ENCODE assay signal across 8 cellular contexts in the genomic region with DNA sequence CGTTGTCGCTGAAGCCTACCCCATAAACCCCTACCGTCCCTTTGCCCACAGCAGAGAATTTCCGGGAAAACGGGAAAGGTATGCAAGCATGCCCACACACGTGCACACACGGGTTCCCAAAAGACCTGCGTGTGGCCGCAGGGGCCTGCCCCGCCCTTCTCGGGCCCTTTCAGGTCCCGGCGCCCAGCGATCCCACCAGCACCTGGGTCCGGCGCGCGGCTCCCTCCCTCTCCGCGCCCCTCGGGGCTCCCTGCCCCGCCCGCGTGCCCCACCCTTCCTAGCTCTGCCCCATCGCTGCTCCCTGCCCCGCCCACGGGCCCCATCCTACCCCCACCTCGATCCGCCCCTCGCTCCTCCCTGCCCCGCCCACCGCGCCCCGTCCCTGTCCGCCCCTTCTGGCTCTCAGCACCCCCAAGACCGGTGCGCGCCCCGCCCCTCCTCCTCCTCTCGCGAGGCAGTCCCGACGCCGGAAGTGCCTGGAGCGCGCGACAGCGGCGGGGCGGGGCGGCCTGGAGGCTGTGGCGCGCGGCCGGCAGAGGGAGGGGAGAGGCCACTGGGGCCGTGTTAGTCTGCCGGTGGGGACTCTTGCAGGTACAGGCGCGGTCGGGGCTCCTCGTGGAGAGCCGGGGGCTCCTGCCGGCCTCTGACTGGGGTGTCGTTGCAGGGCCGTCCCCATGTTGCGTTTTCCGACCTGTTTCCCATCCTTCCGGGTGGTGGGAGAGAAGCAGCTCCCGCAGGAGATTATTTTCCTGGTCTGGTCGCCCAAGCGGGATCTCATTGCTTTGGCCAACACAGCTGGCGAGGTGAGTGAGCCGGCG. TPM values are rescaled to one million over a fixed set of nuclear protein-coding genes. Genes with fewer than 3 reads are reported as not detected.
DNase-seq lines count a peak whose midpoint lies in the region; ATAC-seq and TF ChIP-seq lines count a peak whose summit lies in the region.

A gene with protein sequence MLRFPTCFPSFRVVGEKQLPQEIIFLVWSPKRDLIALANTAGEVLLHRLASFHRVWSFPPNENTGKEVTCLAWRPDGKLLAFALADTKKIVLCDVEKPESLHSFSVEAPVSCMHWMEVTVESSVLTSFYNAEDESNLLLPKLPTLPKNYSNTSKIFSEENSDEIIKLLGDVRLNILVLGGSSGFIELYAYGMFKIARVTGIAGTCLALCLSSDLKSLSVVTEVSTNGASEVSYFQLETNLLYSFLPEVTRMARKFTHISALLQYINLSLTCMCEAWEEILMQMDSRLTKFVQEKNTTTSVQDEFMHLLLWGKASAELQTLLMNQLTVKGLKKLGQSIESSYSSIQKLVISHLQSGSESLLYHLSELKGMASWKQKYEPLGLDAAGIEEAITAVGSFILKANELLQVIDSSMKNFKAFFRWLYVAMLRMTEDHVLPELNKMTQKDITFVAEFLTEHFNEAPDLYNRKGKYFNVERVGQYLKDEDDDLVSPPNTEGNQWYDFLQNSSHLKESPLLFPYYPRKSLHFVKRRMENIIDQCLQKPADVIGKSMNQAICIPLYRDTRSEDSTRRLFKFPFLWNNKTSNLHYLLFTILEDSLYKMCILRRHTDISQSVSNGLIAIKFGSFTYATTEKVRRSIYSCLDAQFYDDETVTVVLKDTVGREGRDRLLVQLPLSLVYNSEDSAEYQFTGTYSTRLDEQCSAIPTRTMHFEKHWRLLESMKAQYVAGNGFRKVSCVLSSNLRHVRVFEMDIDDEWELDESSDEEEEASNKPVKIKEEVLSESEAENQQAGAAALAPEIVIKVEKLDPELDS (plus strand): TSS at position 510 of the 818 bp plus-strand sequence. CDS start 165 bp downstream, at position 675.

- H3K27me3 Mint-ChIP-seq in activated T-helper 17 cell treated with anti-CD3 and anti-CD28 coated beads, Interleukin-2, amount 50 U/mL, for 72 hours = no peaks in the 10 kb centered on the region
- no peaks in the 10 kb centered on the region for H3K27me3 Mint-ChIP-seq in natural killer cell (ENCODE audit: low read depth in 2 of 2)

- no peaks in the 10 kb centered on the region for H3K36me3 Mint-ChIP-seq in activated T-helper 17 cell treated with anti-CD3 and anti-CD28 coated beads, Interleukin-2, amount 50 U/mL, for 72 hours (ENCODE audit: low read depth)
- H3K36me3 Mint-ChIP-seq in natural killer cell = no peaks in the 10 kb centered on the region

- H3K4me1 Mint-ChIP-seq in activated T-helper 17 cell treated with anti-CD3 and anti-CD28 coated beads, Interleukin-2, amount 50 U/mL, for 72 hours = no peaks in the 10 kb centered on the region
- peaks cover 5 to 11% of the 10 kb centered on the region in 2 donors for H3K4me1 Mint-ChIP-seq in natural killer cell

- TF ChIP-seq CTCF in RWPE1 (conservative IDR thresholded peaks at IDR 0.05; ENCODE audit: low read depth) (no peak), natural killer cell (IDR thresholded peaks at IDR 0.05) (no peak)

- DNase-seq in EL = peak; percentile 95
- peak; percentile 86 for DNase-seq in GOT3 (lab: John Stamatoyannopoulos, UW)
- peak; percentile 89 for DNase-seq in LHCN-M2 (ENCODE audit: low read depth)
- DNase-seq in RWPE1 (ENCODE audit: low spot score) = peak; percentile 95
- peak; percentile 82 for DNase-seq in fibroblast of peridontal ligament (ENCODE audit: extremely low read depth)
- peak; percentile 88 for DNase-seq in natural killer cell
- peak; percentile 91 to 97 (median 94) for DNase-seq in stimulated activated naive CD4-positive, alpha-beta T cell (lab: John Stamatoyannopoulos, UW)

- H3K4me3 Mint-ChIP-seq in activated T-helper 17 cell treated with anti-CD3 and anti-CD28 coated beads, Interleukin-2, amount 50 U/mL, for 72 hours = no peak within 1 kb of the TSS
- no peak within 1 kb of the TSS for H3K4me3 Mint-ChIP-seq in natural killer cell

- intact Hi-C loops in natural killer cell (cut with micrococcal nuclease) = loop anchor here (1.0 to 10.0 kb wide), 4 partner anchors 65 to 795 kb away; a partner anchor contains a TSS

- peak within 1 kb of the TSS; percentile 45 for H3K27ac Mint-ChIP-seq in activated T-helper 17 cell treated with anti-CD3 and anti-CD28 coated beads, Interleukin-2, amount 50 U/mL, for 72 hours
- peak within 1 kb of the TSS in 1 of 2 donors; percentile 27 for H3K27ac Mint-ChIP-seq in natural killer cell

- POLR2A ChIA-PET in RWPE1 (lab: Yijun Ruan, JAX; ENCODE audit: low non-redundant PET) = interaction anchor here (0.9 kb wide), 1 partner anchor 9 kb away, joined by 6 read pairs; no protein-coding TSS in a partner anchor

- CTCF ChIA-PET in RWPE1 (lab: Yijun Ruan, JAX) = interaction anchor here (0.5 to 0.7 kb wide), 2 partner anchors 19 to 36 kb away, joined by 3 to 4 read pairs; no protein-coding TSS in a partner anchor

- peak within 1 kb of the TSS; percentile 88 for H3K27ac ChIP-seq in RWPE1

- ATAC-seq in activated T-helper 17 cell treated with anti-CD3 and anti-CD28 coated beads, Interleukin-2, amount 50 U/mL, for 72 hours (replicated peaks) = peak; percentile 98
- ATAC-seq in natural killer cell = peak; percentile 97 to 99 (median 97)

- no peaks in the 10 kb centered on the region for H3K9me3 Mint-ChIP-seq in activated T-helper 17 cell treated with anti-CD3 and anti-CD28 coated beads, Interleukin-2, amount 50 U/mL, for 72 hours
- H3K9me3 Mint-ChIP-seq in natural killer cell = no peaks in the 10 kb centered on the region

RNA-seq across cellular contexts. Expression of the gene that starts here (rescaled TPM):
- 29.4 and 30.8 TPM in 2 replicates for total RNA-seq in LHCN-M2 (2014; rRNA removed)
- 11.5 TPM for polyA plus RNA-seq in LHCN-M2 (2012)
- 10 to 100 TPM; 34.9 to 54.4 TPM for total RNA-seq in activated T-helper 17 cell treated with anti-CD3 and anti-CD28 coated beads, Interleukin-2, amount 50 U/mL, for 72 hours
- total RNA-seq in natural killer cell = 10 to 100 TPM; 42.0 to 51.3 (median 49.5) TPM

Comparison
In these comparisons a context has a peak if more than half of its experiments do, and no peak if none do; other contexts are left out.
1. Peak in every context shown above with its lines: DNase-seq, ATAC-seq and H3K27ac ChIP-seq.